ENCODE assay signal across 1 cellular context in genomic region chr6:1250489-1251197, GRCh38.
A peak's percentile ranks its signal among the peaks of the same experiment; 100 is the strongest.
TF ChIP-seq lines count a peak whose summit lies in the region.

No MANE protein-coding gene starts in this region.

TF ChIP-seq in HEK293, 187 proteins besides CTCF, POLR2A, EP300 and RAD21 (continued from another document):
- TF ChIP-seq ZBTB44 (tag by site-specific recombination; IDR thresholded peaks at IDR 0.05) (peak; percentile 57; the same call in 1 of the 2 replicates), ZBTB1 (tag by site-specific recombination; IDR thresholded peaks at IDR 0.05) (no peak), FEZF1 (tag by site-specific recombination; IDR thresholded peaks at IDR 0.05) (0 out of 2 replicates have a peak, but pooled peaks have one; percentile 11), ZNF558 (tag by site-specific recombination; IDR thresholded peaks at IDR 0.05) (no peak), HOXD13 (CRISPR knock-in tag; IDR thresholded peaks at IDR 0.05; ENCODE audit: borderline replicate concordance) (no peak), ZBTB8A (tag by site-specific recombination; IDR thresholded peaks at IDR 0.05) (0 out of 2 replicates have a peak, but pooled peaks have one; percentile 7)
